ENCODE assay signal across 24 cellular contexts in genomic region chr2:19722486-19723420, GRCh38.
DNase-seq lines count a peak whose midpoint lies in the region; ATAC-seq and TF ChIP-seq lines count a peak whose summit lies in the region.
"Had no signal": no experiment of that assay in that cellular context is flagged by ENCODE, and none has a peak within 500 bp of the region (broad histone marks: within the 10 kb centered on the region; RNA-seq: fewer than 3 reads in every experiment).

No MANE protein-coding gene starts in this region.

- peak; percentile 24 for DNase-seq in NCI-H748 (lab: John Stamatoyannopoulos, UW; ENCODE audit: unreplicated experiment)
- no peak for DNase-seq in NCI-H748 treated with DMSO at 0.1 percent for 48 hours (lab: John Stamatoyannopoulos, UW)
- peak; percentile 10 for DNase-seq in RPMI8226
- peak; percentile 36 for DNase-seq in fibroblast of villous mesenchyme (ENCODE audit: low read depth)
- peak in 1 of 2 donors; percentile 66 for DNase-seq in suprapubic skin (ENCODE audit: low spot score in 2 of 2)
- DNase-seq in activated CD8-positive, alpha-beta T cell treated with anti-CD3 and anti-CD28 coated beads for 36 hours = no peak
- no peak for DNase-seq in glomerular visceral epithelial cell (ENCODE audit: extremely low spot score)
- DNase-seq in stimulated activated CD4-positive, alpha-beta T cell treated with anti-CD3 and anti-CD28 coated beads, Interleukin-4, amount 100 ng/mL, for 4 hours = no peak
- DNase-seq: activated CD4-positive, alpha-beta T cell treated with anti-CD3 and anti-CD28 coated beads, Interleukin-2, amount 50 U/mL, for 48 hours; activated naive CD4-positive, alpha-beta T cell treated with anti-CD3 and anti-CD28 coated beads, Interleukin-2, amount 10 ng/mL, durations not matched to agents 7 days and 5 days; activated T-cell treated with anti-CD3 and anti-CD28 coated beads, Interleukin-2, amount 50 U/mL, for 1 hour; aorta; CD8-positive, alpha-beta T cell; cortex of kidney; EL; MM.1S; natural killer cell; NCI-H187 treated with DMSO at 0.1 percent for 48 hours; SIG-M5; stimulated activated CD8-positive, alpha-beta memory T cell treated with anti-CD3 and anti-CD28 coated beads, Interleukin-4, amount 100 ng/mL, for 48 hours had no signal

- no peak overlapping the region for H3K4me3 Mint-ChIP-seq in activated CD8-positive, alpha-beta T cell treated with anti-CD3 and anti-CD28 coated beads for 36 hours
- H3K4me3 Mint-ChIP-seq: activated naive CD4-positive, alpha-beta T cell treated with anti-CD3 and anti-CD28 coated beads, Interleukin-2, amount 10 ng/mL, durations not matched to agents 7 days and 5 days; CD8-positive, alpha-beta T cell; natural killer cell; T-helper 1 cell treated with Interleukin-12 subunit alpha and Interleukin-12 subunit beta and Interleukin-4 antibody, amounts not matched to agents 30 μg/mL and 1 μg/mL, for 36 hours had no signal

- H3K27me3 ChIP-seq in suprapubic skin = no peaks in the 10 kb centered on the region
- H3K27me3 ChIP-seq: uterus had no signal

- H3K27ac ChIP-seq in suprapubic skin = peak overlapping the region; percentile 16
- H3K27ac ChIP-seq: uterus, VCaP had no signal

- no peak for TF ChIP-seq POLR2A in suprapubic skin (IDR thresholded peaks at IDR 0.05)

- peaks cover 1% of the 10 kb centered on the region for H3K27me3 Mint-ChIP-seq in activated CD8-positive, alpha-beta T cell treated with anti-CD3 and anti-CD28 coated beads for 36 hours
- H3K27me3 Mint-ChIP-seq: progenitor cell of endocrine pancreas had no signal

- TF ChIP-seq CTCF in fibroblast of villous mesenchyme (IDR thresholded peaks at IDR 0.05; ENCODE audit: insufficient read depth, low read depth, low read length) = no peak
- TF ChIP-seq CTCF in suprapubic skin (IDR thresholded peaks at IDR 0.05) = no peak
- no peak for TF ChIP-seq CTCF in activated CD8-positive, alpha-beta T cell treated with anti-CD3 and anti-CD28 coated beads for 36 hours (IDR thresholded peaks at IDR 0.05)

- intact Hi-C loops in activated CD8-positive, alpha-beta T cell treated with anti-CD3 and anti-CD28 coated beads for 36 hours (cut with micrococcal nuclease) = no loop called here

- H3K36me3 Mint-ChIP-seq in activated CD8-positive, alpha-beta T cell treated with anti-CD3 and anti-CD28 coated beads for 36 hours (ENCODE audit: low read depth) = no peaks in the 10 kb centered on the region
- H3K36me3 Mint-ChIP-seq: activated naive CD4-positive, alpha-beta T cell treated with anti-CD3 and anti-CD28 coated beads, Interleukin-2, amount 10 ng/mL, durations not matched to agents 7 days and 5 days; CD8-positive, alpha-beta T cell; natural killer cell had no signal

- no peaks in the 10 kb centered on the region for H3K4me1 ChIP-seq in suprapubic skin
- H3K4me1 ChIP-seq: uterus had no signal

- H3K27ac Mint-ChIP-seq in activated CD8-positive, alpha-beta T cell treated with anti-CD3 and anti-CD28 coated beads for 36 hours = no peak overlapping the region
- H3K27ac Mint-ChIP-seq: activated naive CD4-positive, alpha-beta T cell treated with anti-CD3 and anti-CD28 coated beads, Interleukin-2, amount 10 ng/mL, durations not matched to agents 7 days and 5 days; CD8-positive, alpha-beta T cell; natural killer cell; progenitor cell of endocrine pancreas; T-helper 1 cell treated with Interleukin-12 subunit alpha and Interleukin-12 subunit beta and Interleukin-4 antibody, amounts not matched to agents 30 μg/mL and 1 μg/mL, for 36 hours had no signal

- no peaks in the 10 kb centered on the region for H3K9me3 ChIP-seq in suprapubic skin
- H3K9me3 ChIP-seq: uterus had no signal

- CTCF ChIA-PET in activated CD8-positive, alpha-beta T cell treated with anti-CD3 and anti-CD28 coated beads for 36 hours (lab: Charles Lee) = no interaction called here

- POLR2A ChIA-PET in activated CD8-positive, alpha-beta T cell treated with anti-CD3 and anti-CD28 coated beads for 36 hours (lab: Charles Lee) = no interaction called here

- H3K4me3 ChIP-seq in fibroblast of villous mesenchyme (ENCODE audit: low read depth, low read length) (no peak overlapping the region), suprapubic skin (no peak overlapping the region)
- H3K4me3 ChIP-seq: uterus had no signal

- WGBS in suprapubic skin = 54% methylated on average over 10 of the region's 10 CpGs

- TF ChIP-seq EP300 in suprapubic skin (IDR thresholded peaks at IDR 0.05) = no peak

- no peaks in the 10 kb centered on the region for H3K4me1 Mint-ChIP-seq in activated CD8-positive, alpha-beta T cell treated with anti-CD3 and anti-CD28 coated beads for 36 hours (ENCODE audit: low read depth)
- H3K4me1 Mint-ChIP-seq: activated naive CD4-positive, alpha-beta T cell treated with anti-CD3 and anti-CD28 coated beads, Interleukin-2, amount 10 ng/mL, durations not matched to agents 7 days and 5 days; natural killer cell had no signal

- ATAC-seq in activated CD8-positive, alpha-beta T cell treated with anti-CD3 and anti-CD28 coated beads for 36 hours = no peak
- ATAC-seq: CD8-positive, alpha-beta T cell; natural killer cell had no signal

- no peaks in the 10 kb centered on the region for H3K9me3 Mint-ChIP-seq in activated CD8-positive, alpha-beta T cell treated with anti-CD3 and anti-CD28 coated beads for 36 hours
- H3K9me3 Mint-ChIP-seq: activated naive CD4-positive, alpha-beta T cell treated with anti-CD3 and anti-CD28 coated beads, Interleukin-2, amount 10 ng/mL, durations not matched to agents 7 days and 5 days; CD8-positive, alpha-beta T cell; T-helper 1 cell treated with Interleukin-12 subunit alpha and Interleukin-12 subunit beta and Interleukin-4 antibody, amounts not matched to agents 30 μg/mL and 1 μg/mL, for 36 hours had no signal

- no peaks in the 10 kb centered on the region for H3K36me3 ChIP-seq in suprapubic skin
- H3K36me3 ChIP-seq: uterus had no signal

Comparison
In these comparisons a context has a peak if more than half of its experiments do, and no peak if none do; other contexts are left out.
1. DNase-seq: peak in NCI-H748 (single experiment), RPMI8226 (single experiment) and fibroblast of villous mesenchyme (single experiment); none in NCI-H748 treated with DMSO at 0.1 percent for 48 hours (single experiment), activated CD8-positive, alpha-beta T cell treated with anti-CD3 and anti-CD28 coated beads for 36 hours (single experiment), glomerular visceral epithelial cell (single experiment) and stimulated activated CD4-positive, alpha-beta T cell treated with anti-CD3 and anti-CD28 coated beads, Interleukin-4, amount 100 ng/mL, for 4 hours (0 of 2).